25 cellular contexts compared by ENCODE assay signal in genomic region chr19:53600217-53600616, GRCh38. TPM values are rescaled to one million over a fixed set of nuclear protein-coding genes. Genes with fewer than 3 reads are reported as not detected.
DNase-seq lines count a peak whose midpoint lies in the region; ATAC-seq and TF ChIP-seq lines count a peak whose summit lies in the region.
"Had no signal": no experiment of that assay in that cellular context is flagged by ENCODE, and none has a peak within 500 bp of the region (broad histone marks: within the 10 kb centered on the region; RNA-seq: fewer than 3 reads in every experiment).

No MANE protein-coding gene starts in this region.

- H3K9ac ChIP-seq in subcutaneous abdominal adipose tissue (ENCODE audit: low read length in 5 of 5): no peak overlapping the region
- H3K9ac ChIP-seq: BLaER1, KMS-11 had no signal

- H3K36me3 ChIP-seq in heart right ventricle: no peaks in the 10 kb centered on the region
- H3K36me3 ChIP-seq in right atrium auricular region: no peaks in the 10 kb centered on the region
- no peaks in the 10 kb centered on the region for H3K36me3 ChIP-seq in subcutaneous abdominal adipose tissue (ENCODE audit: control insufficient read depth in 5 of 5, insufficient read depth in 5 of 5, low read length in 5 of 5)
- H3K36me3 ChIP-seq: BLaER1, HAP-1 had no signal

- no peaks in the 10 kb centered on the region for H3K36me3 Mint-ChIP-seq in endothelial cell (ENCODE audit: low read depth, unreplicated experiment)

- no peak overlapping the region for H3K4me3 Mint-ChIP-seq in endothelial cell (ENCODE audit: unreplicated experiment)
- H3K4me3 Mint-ChIP-seq: CD4-positive, alpha-beta T cell; GM23338; HFFc6; IgD-negative memory B cell had no signal

- H3K9me3 ChIP-seq in heart right ventricle (no peaks in the 10 kb centered on the region), right atrium auricular region (no peaks in the 10 kb centered on the region), subcutaneous abdominal adipose tissue (ENCODE audit: control insufficient read depth in 5 of 5, low read length in 5 of 5) (peaks cover 0 to 3% (median 0%) of the 10 kb centered on the region in 5 donors)
- H3K9me3 ChIP-seq: BLaER1, HAP-1 had no signal

- H3K27me3 ChIP-seq in heart right ventricle (peaks cover 0 to 8% (median 0%) of the 10 kb centered on the region in 7 donors), right atrium auricular region (no peaks in the 10 kb centered on the region), subcutaneous abdominal adipose tissue (ENCODE audit: control insufficient read depth in 5 of 5, insufficient read depth in 4 of 5, low read length in 5 of 5) (no peaks in the 10 kb centered on the region)
- H3K27me3 ChIP-seq: BLaER1 had no signal

- no peak for DNase-seq in heart right ventricle
- DNase-seq in right atrium auricular region (ENCODE audit: low spot score): no peak
- DNase-seq in endothelial cell (ENCODE audit: low spot score): no peak
- DNase-seq in lung microvascular endothelial cell (ENCODE audit: low read depth in 2 of 2): peak; percentile 64 to 81
- no peak for DNase-seq in kidney tubule cell (ENCODE audit: low spot score)
- no peak for DNase-seq in lower leg skin (ENCODE audit: low spot score in 2 of 2)
- DNase-seq: 8988T; ACHN; CD4-positive, alpha-beta T cell; HFFc6; MM.1S; NCI-H2029; NCI-H446 treated with DMSO at 0.1 percent for 48 hours; NCI-H526; NCI-H82; NK-92 treated with Interleukin-12 subunit alpha and Interleukin-12 subunit beta, amount 100 ng/mL, for 24 hours; RPMI8226; SHP77 treated with DMSO at 0.1 percent for 48 hours had no signal

- no peak for TF ChIP-seq CTCF in heart right ventricle (IDR thresholded peaks at IDR 0.05)
- no peak for TF ChIP-seq CTCF in right atrium auricular region (IDR thresholded peaks at IDR 0.05)
- TF ChIP-seq CTCF in endothelial cell (IDR thresholded peaks at IDR 0.05; ENCODE audit: unreplicated experiment): no peak
- no peak for TF ChIP-seq CTCF in lower leg skin (IDR thresholded peaks at IDR 0.05)

- ATAC-seq in heart right ventricle (peak in 6 of 8 donors; percentile 37 to 86 (median 76)), HG02884 (IDR thresholded peaks at IDR 0.05; ENCODE audit: unreplicated experiment) (no peak)
- ATAC-seq: GM23338 had no signal

- H3K27me3 Mint-ChIP-seq in endothelial cell (ENCODE audit: unreplicated experiment): no peaks in the 10 kb centered on the region
- H3K27me3 Mint-ChIP-seq: IgD-negative memory B cell had no signal

- H3K9me3 Mint-ChIP-seq in endothelial cell (ENCODE audit: unreplicated experiment): no peaks in the 10 kb centered on the region
- H3K9me3 Mint-ChIP-seq: CD4-positive, alpha-beta T cell; GM23338 had no signal

- H3K27ac Mint-ChIP-seq in endothelial cell (ENCODE audit: unreplicated experiment): peak overlapping the region; percentile 87
- H3K27ac Mint-ChIP-seq: CD4-positive, alpha-beta T cell; GM23338; HFFc6; IgD-negative memory B cell had no signal

- no peak for TF ChIP-seq POLR2A in lower leg skin (IDR thresholded peaks at IDR 0.05)

- 56 to 62% methylated on average over 4 of the region's 4 CpGs for WGBS in heart right ventricle, 2 donors
- 78 to 84% methylated on average over 4 of the region's 4 CpGs for WGBS in lower leg skin, 2 donors

- H3K4me1 ChIP-seq in heart right ventricle (peaks cover 0 to 11% (median 0%) of the 10 kb centered on the region in 9 donors), right atrium auricular region (no peaks in the 10 kb centered on the region), subcutaneous abdominal adipose tissue (ENCODE audit: control insufficient read depth in 5 of 5, insufficient read depth in 5 of 5, low read length in 5 of 5) (peaks cover 0 to 14% (median 7%) of the 10 kb centered on the region in 5 donors)
- H3K4me1 ChIP-seq: BLaER1, HAP-1 had no signal

- peak overlapping the region in 1 of 10 donors; percentile 32 for H3K4me3 ChIP-seq in heart right ventricle
- H3K4me3 ChIP-seq in right atrium auricular region: no peak overlapping the region
- peak overlapping the region in 3 of 5 donors; percentile 10 to 30 (median 17) for H3K4me3 ChIP-seq in subcutaneous abdominal adipose tissue (ENCODE audit: low read depth in 1 of 5, low read length in 5 of 5)
- no peak overlapping the region for H3K4me3 ChIP-seq in lower leg skin (ENCODE audit: low read depth, poor library complexity, severe bottlenecking)
- H3K4me3 ChIP-seq: BLaER1, GM23338, HAP-1 had no signal

- intact Hi-C loops in heart right ventricle (cut with DNase I): loop anchor here in 1 of 10 donors (2.0 kb wide), 1 partner anchor 59 kb away; no protein-coding TSS in a partner anchor
- intact Hi-C loops in lower leg skin (cut with DNase I; ENCODE audit: low total_unique reads): no loop called here

- peak overlapping the region in 9 of 10 donors; percentile 40 to 89 (median 74) for H3K27ac ChIP-seq in heart right ventricle
- no peak overlapping the region for H3K27ac ChIP-seq in right atrium auricular region
- H3K27ac ChIP-seq in subcutaneous abdominal adipose tissue (ENCODE audit: low read depth, low read length): peak overlapping the region; percentile 54
- H3K27ac ChIP-seq: BLaER1, KMS-11 had no signal

- peaks cover 8% of the 10 kb centered on the region for H3K4me1 Mint-ChIP-seq in endothelial cell (ENCODE audit: unreplicated experiment)
- H3K4me1 Mint-ChIP-seq: IgD-negative memory B cell had no signal

RNA-seq across cellular contexts. Expression of gene DPRX, which starts 31.6 kb away (rescaled TPM):
- total RNA-seq in heart right ventricle (not detected), right atrium auricular region (not detected), endothelial cell (ENCODE audit: unreplicated experiment) (not detected), lung microvascular endothelial cell (not detected in 2 replicates), lower leg skin (not detected)
- under 1 TPM; 0.52 to 0.59 TPM for polyA plus RNA-seq in heart right ventricle
- total RNA-seq: CD4-positive, alpha-beta T cell; GM23338; HFFc6 had no signal
- polyA plus RNA-seq: GM23338, IgD-negative memory B cell had no signal

Comparison
In these comparisons a context has a peak if more than half of its experiments do, and no peak if none do; other contexts are left out.
1. H3K27ac ChIP-seq: peak in heart right ventricle (9 of 10) and subcutaneous abdominal adipose tissue (single experiment); none in right atrium auricular region (0 of 2).
2. DNase-seq: peak in lung microvascular endothelial cell (2 of 2); none in heart right ventricle (0 of 2), right atrium auricular region (single experiment), endothelial cell (single experiment), kidney tubule cell (single experiment) and lower leg skin (0 of 2).
3. H3K4me3 ChIP-seq: peak in subcutaneous abdominal adipose tissue (3 of 5); none in right atrium auricular region (0 of 2) and lower leg skin (single experiment).